18 cellular contexts compared by ENCODE assay signal in genomic region chr13:110161112-110161897, GRCh38.
A peak's percentile ranks its signal among the peaks of the same experiment; 100 is the strongest.
DNase-seq lines count a peak whose midpoint lies in the region; ATAC-seq and TF ChIP-seq lines count a peak whose summit lies in the region.
"Had no signal": no experiment of that assay in that cellular context is flagged by ENCODE, and none has a peak within 500 bp of the region (broad histone marks: within the 10 kb centered on the region; RNA-seq: fewer than 3 reads in every experiment).

No MANE protein-coding gene starts in this region.

- ATAC-seq in SK-N-SH treated with all-trans-retinoic acid at 6 μM for 48 hours (no peak), sciatic nerve (peak; percentile 64), GM19455 (IDR thresholded peaks at IDR 0.05; ENCODE audit: unreplicated experiment) (no peak), GM21390 (IDR thresholded peaks at IDR 0.05; ENCODE audit: unreplicated experiment) (no peak)
- ATAC-seq: naive thymus-derived CD8-positive, alpha-beta T cell; T-cell had no signal

- DNase-seq in NB4 (ENCODE audit: low read depth) (peak; percentile 94), fibroblast of villous mesenchyme (ENCODE audit: low read depth) (peak; percentile 71), sciatic nerve (ENCODE audit: low spot score) (no peak), NCI-H1092 (lab: John Stamatoyannopoulos, UW) (no peak)
- DNase-seq in activated CD4-positive, alpha-beta T cell treated with anti-CD3 and anti-CD28 coated beads, Interleukin-2, amount 50 U/mL, for 4 hours, result no peak
- DNase-seq: activated naive CD4-positive, alpha-beta T cell treated with anti-CD3 and anti-CD28 coated beads for 36 hours; activated T-cell treated with anti-CD3 and anti-CD28 coated beads for 4 hours; Caco-2; HCEC 1CT; naive thymus-derived CD8-positive, alpha-beta T cell; NCI-H1417; stimulated activated CD4-positive, alpha-beta T cell treated with anti-CD3 and anti-CD28 coated beads, Interleukin-4, amount 100 ng/mL, for 4 hours had no signal

- no peak for TF ChIP-seq POLR2A in NB4 (IDR thresholded peaks at IDR 0.05; ENCODE audit: extremely low read depth, insufficient read length)

- TF ChIP-seq CTCF in NB4 (IDR thresholded peaks at IDR 0.05; ENCODE audit: low read depth, low read length) (no peak), fibroblast of villous mesenchyme (IDR thresholded peaks at IDR 0.05; ENCODE audit: insufficient read depth, low read depth, low read length) (no peak)

- intact Hi-C loops in sciatic nerve (cut with DNase I), result no loop called here

- H3K4me3 ChIP-seq in NB4 (ENCODE audit: low read depth, low read length), result peak overlapping the region; percentile 18
- no peak overlapping the region for H3K4me3 ChIP-seq in fibroblast of villous mesenchyme (ENCODE audit: low read depth, low read length)
- H3K4me3 ChIP-seq: coronary artery, skin epidermis had no signal

TF ChIP-seq in SK-N-SH treated with all-trans-retinoic acid at 6 μM for 48 hours, 23 proteins besides CTCF, POLR2A, EP300 and RAD21:
- TF ChIP-seq ZNF70 (CRISPR knock-in tag; IDR thresholded peaks at IDR 0.05) (no peak), ZNF8 (CRISPR knock-in tag; IDR thresholded peaks at IDR 0.05) (no peak), TCF4 (CRISPR knock-in tag; IDR thresholded peaks at IDR 0.05; ENCODE audit: borderline replicate concordance) (peak; percentile 71; the same call in 1 of the 2 replicates), TOX (CRISPR knock-in tag; IDR thresholded peaks at IDR 0.05; ENCODE audit: borderline replicate concordance) (no peak)

Comparison
In these comparisons a context has a peak if more than half of its experiments do, and no peak if none do; other contexts are left out.
1. DNase-seq: peak in NB4 (single experiment) and fibroblast of villous mesenchyme (single experiment); none in sciatic nerve (single experiment), NCI-H1092 (single experiment) and activated CD4-positive, alpha-beta T cell treated with anti-CD3 and anti-CD28 coated beads, Interleukin-2, amount 50 U/mL, for 4 hours (0 of 2).